10 cellular contexts compared by ENCODE assay signal in the genomic region with DNA sequence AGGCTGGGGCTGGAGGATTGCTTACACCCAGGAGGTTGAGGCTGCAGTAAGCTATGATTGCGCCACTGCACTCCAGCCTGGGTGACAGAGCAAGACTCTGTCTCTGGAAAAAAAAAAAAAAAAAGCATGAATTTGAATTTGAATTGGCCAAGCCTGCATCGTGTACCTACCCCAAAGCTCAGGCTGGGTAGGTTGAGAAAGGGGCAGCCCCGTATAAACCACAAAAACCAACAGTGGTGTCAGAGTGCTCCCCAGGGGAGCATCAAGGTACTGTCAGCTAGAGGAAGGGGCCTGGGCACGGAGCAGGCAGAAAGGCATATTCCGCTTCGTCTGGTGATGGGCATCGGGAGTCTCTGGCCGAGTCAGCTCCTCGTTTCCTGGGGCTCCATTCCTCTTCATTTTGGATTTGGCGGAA. TPM values are rescaled to one million over a fixed set of nuclear protein-coding genes. Genes with fewer than 3 reads are reported as not detected.
A peak's percentile ranks its signal among the peaks of the same experiment; 100 is the strongest.
DNase-seq lines count a peak whose midpoint lies in the region; ATAC-seq and TF ChIP-seq lines count a peak whose summit lies in the region.
"Had no signal": no experiment of that assay in that cellular context is flagged by ENCODE, and none has a peak within 500 bp of the region (broad histone marks: within the 10 kb centered on the region; RNA-seq: fewer than 3 reads in every experiment).

No MANE protein-coding gene starts in this region.

- POLR2A ChIA-PET in activated CD4-positive, alpha-beta T cell treated with anti-CD3 and anti-CD28 coated beads, Interleukin-2, amount 10 ng/mL, durations not matched to agents 7 days and 5 days (lab: Charles Lee): no interaction called here
- POLR2A ChIA-PET in naive thymus-derived CD8-positive, alpha-beta T cell (lab: Charles Lee): interaction anchor here (0.7 to 1.5 kb wide), 4 partner anchors 22 to 81 kb away, joined by 3 to 10 read pairs (median 4); no protein-coding TSS in a partner anchor

- intact Hi-C loops in psoas muscle (cut with DNase I): no loop called here

- H3K9me3 Mint-ChIP-seq in activated CD4-positive, alpha-beta T cell treated with anti-CD3 and anti-CD28 coated beads, Interleukin-2, amount 10 ng/mL, durations not matched to agents 7 days and 5 days: no peaks in the 10 kb centered on the region
- no peaks in the 10 kb centered on the region for H3K9me3 Mint-ChIP-seq in naive thymus-derived CD8-positive, alpha-beta T cell
- H3K9me3 Mint-ChIP-seq: HFFc6 had no signal

- H3K36me3 Mint-ChIP-seq in activated CD4-positive, alpha-beta T cell treated with anti-CD3 and anti-CD28 coated beads, Interleukin-2, amount 10 ng/mL, durations not matched to agents 7 days and 5 days (ENCODE audit: low read depth): peaks cover 8% of the 10 kb centered on the region
- peaks cover 0 to 6% (median 3%) of the 10 kb centered on the region in 3 donors for H3K36me3 Mint-ChIP-seq in naive thymus-derived CD8-positive, alpha-beta T cell

- peak overlapping the region; percentile 13 for H3K27ac Mint-ChIP-seq in activated CD4-positive, alpha-beta T cell treated with anti-CD3 and anti-CD28 coated beads, Interleukin-2, amount 10 ng/mL, durations not matched to agents 7 days and 5 days
- H3K27ac Mint-ChIP-seq in naive thymus-derived CD8-positive, alpha-beta T cell: peak overlapping the region in 1 of 10 donors; percentile 16
- H3K27ac Mint-ChIP-seq: HFFc6 had no signal

- no peaks in the 10 kb centered on the region for H3K4me1 ChIP-seq in psoas muscle

- CTCF ChIA-PET in activated CD4-positive, alpha-beta T cell treated with anti-CD3 and anti-CD28 coated beads, Interleukin-2, amount 10 ng/mL, durations not matched to agents 7 days and 5 days (lab: Charles Lee): interaction anchor here (0.7 to 1.5 kb wide), 6 partner anchors 9 to 51 kb away, joined by 3 to 7 read pairs (median 4); no protein-coding TSS in a partner anchor

- H3K27me3 Mint-ChIP-seq in activated CD4-positive, alpha-beta T cell treated with anti-CD3 and anti-CD28 coated beads, Interleukin-2, amount 10 ng/mL, durations not matched to agents 7 days and 5 days: peaks cover 15% of the 10 kb centered on the region
- H3K27me3 Mint-ChIP-seq in naive thymus-derived CD8-positive, alpha-beta T cell: peaks cover 0 to 2% (median 0%) of the 10 kb centered on the region in 5 donors

- DNase-seq in GM12865 (ENCODE audit: low read depth): peak; percentile 64
- peak; percentile 51 for DNase-seq in activated CD4-positive, alpha-beta T cell treated with anti-CD3 and anti-CD28 coated beads, Interleukin-2, amount 10 ng/mL, durations not matched to agents 7 days and 5 days
- DNase-seq in naive thymus-derived CD8-positive, alpha-beta T cell: peak; percentile 21 to 76 (median 49)
- no peak for DNase-seq in psoas muscle
- no peak for DNase-seq in T-helper 9 cell
- no peak for DNase-seq in COR-L47 (lab: John Stamatoyannopoulos, UW)
- DNase-seq in Kasumi-1 (lab: John Stamatoyannopoulos, UW): no peak
- DNase-seq: Calu3, HFFc6 had no signal

- no peak overlapping the region for H3K4me3 Mint-ChIP-seq in activated CD4-positive, alpha-beta T cell treated with anti-CD3 and anti-CD28 coated beads, Interleukin-2, amount 10 ng/mL, durations not matched to agents 7 days and 5 days
- H3K4me3 Mint-ChIP-seq in naive thymus-derived CD8-positive, alpha-beta T cell: no peak overlapping the region
- H3K4me3 Mint-ChIP-seq: HFFc6 had no signal

- TF ChIP-seq CTCF in GM12865 (IDR thresholded peaks at IDR 0.05; ENCODE audit: insufficient read depth, low read depth, low read length, missing control alignments): peak; percentile 42
- no peak for TF ChIP-seq CTCF in psoas muscle (IDR thresholded peaks at IDR 0.05)

- H3K27ac ChIP-seq in psoas muscle: no peak overlapping the region

- no peaks in the 10 kb centered on the region for H3K9me3 ChIP-seq in psoas muscle

- ATAC-seq in HG02642 (IDR thresholded peaks at IDR 0.05; ENCODE audit: poor library complexity, unreplicated experiment) (peak; percentile 64), psoas muscle (no peak)
- ATAC-seq in naive thymus-derived CD8-positive, alpha-beta T cell: peak; percentile 99 to 100

- H3K4me3 ChIP-seq in GM12865 (ENCODE audit: low read depth, low read length) (no peak overlapping the region), psoas muscle (no peak overlapping the region)

- 55 to 60% (median 58%) methylated on average over 10 of the region's 10 CpGs for WGBS in psoas muscle, 3 donors

- peaks cover 0 to 5% (median 0%) of the 10 kb centered on the region in 3 donors for H3K27me3 ChIP-seq in psoas muscle (ENCODE audit: insufficient read depth in 3 of 3, low read length in 2 of 3)

- peaks cover 19% of the 10 kb centered on the region for H3K4me1 Mint-ChIP-seq in activated CD4-positive, alpha-beta T cell treated with anti-CD3 and anti-CD28 coated beads, Interleukin-2, amount 10 ng/mL, durations not matched to agents 7 days and 5 days
- peaks cover 3 to 17% (median 7%) of the 10 kb centered on the region in 4 donors for H3K4me1 Mint-ChIP-seq in naive thymus-derived CD8-positive, alpha-beta T cell

- H3K36me3 ChIP-seq in psoas muscle (ENCODE audit: insufficient read depth in 1 of 2, low read depth in 1 of 2): no peaks in the 10 kb centered on the region

RNA-seq across cellular contexts. Expression of gene RAP1GAP2, which starts 40.9 kb away (rescaled TPM):
- 10 to 100 TPM; 27.8 to 37.3 TPM for total RNA-seq in activated CD4-positive, alpha-beta T cell treated with anti-CD3 and anti-CD28 coated beads, Interleukin-2, amount 10 ng/mL, durations not matched to agents 7 days and 5 days
- 1 to 10 TPM in 1 of 2 experiments, under 1 TPM in 1; 0.44 to 1.3 TPM for total RNA-seq in naive thymus-derived CD8-positive, alpha-beta T cell
- polyA plus RNA-seq in naive thymus-derived CD8-positive, alpha-beta T cell: 1 to 10 TPM in 2 of 3 donors, under 1 TPM in 1; 0.78 to 1.6 (median 1.4) TPM
- total RNA-seq in psoas muscle: 1 to 10 TPM in 1 of 4 donors, under 1 TPM in 3; 0.42 to 2.0 (median 0.89) TPM
- 1 to 10 TPM in 1 of 3 donors, under 1 TPM in 2; 0.25 to 1.9 (median 0.47) TPM for polyA plus RNA-seq in psoas muscle

Comparison
In these comparisons a context has a peak if more than half of its experiments do, and no peak if none do; other contexts are left out.
1. DNase-seq: peak in GM12865 (single experiment), activated CD4-positive, alpha-beta T cell treated with anti-CD3 and anti-CD28 coated beads, Interleukin-2, amount 10 ng/mL, durations not matched to agents 7 days and 5 days (single experiment) and naive thymus-derived CD8-positive, alpha-beta T cell (10 of 10); none in psoas muscle (0 of 2), T-helper 9 cell (single experiment), COR-L47 (single experiment) and Kasumi-1 (0 of 2).
2. ATAC-seq: peak in HG02642 (single experiment) and naive thymus-derived CD8-positive, alpha-beta T cell (2 of 2); none in psoas muscle (0 of 4).
3. RNA of gene RAP1GAP2, which starts 40.9 kb away (total RNA-seq): 27.8 to 37.3 TPM in activated CD4-positive, alpha-beta T cell treated with anti-CD3 and anti-CD28 coated beads, Interleukin-2, amount 10 ng/mL, durations not matched to agents 7 days and 5 days; 0.44 to 1.3 TPM in naive thymus-derived CD8-positive, alpha-beta T cell and 0.42 to 2.0 TPM in psoas muscle; every median in the first group is over 4 times any median in the second.